In genomic region chr4:98838977-98839618, GRCh38 we compare ENCODE assay signal across 14 cellular contexts.
DNase-seq lines count a peak whose midpoint lies in the region; ATAC-seq and TF ChIP-seq lines count a peak whose summit lies in the region.
"Had no signal": no experiment of that assay in that cellular context is flagged by ENCODE, and none has a peak within 500 bp of the region (broad histone marks: within the 10 kb centered on the region; RNA-seq: fewer than 3 reads in every experiment).

No MANE protein-coding gene starts in this region.

- no peaks in the 10 kb centered on the region for H3K4me1 Mint-ChIP-seq in glutamatergic neuron (ENCODE audit: low read depth, unreplicated experiment)

- no peaks in the 10 kb centered on the region for H3K27me3 Mint-ChIP-seq in glutamatergic neuron (ENCODE audit: unreplicated experiment)
- H3K27me3 Mint-ChIP-seq: naive B cell had no signal

- H3K36me3 Mint-ChIP-seq in glutamatergic neuron (ENCODE audit: unreplicated experiment) = peaks cover 11% of the 10 kb centered on the region

- DNase-seq in NCI-H748 (lab: John Stamatoyannopoulos, UW; ENCODE audit: unreplicated experiment) (peak; percentile 1), NCI-H748 treated with DMSO at 0.1 percent for 48 hours (lab: John Stamatoyannopoulos, UW) (no peak), SK-N-DZ (ENCODE audit: low spot score) (peak; percentile 22), globus pallidus (ENCODE audit: low spot score) (peak; percentile 19), superior temporal gyrus (ENCODE audit: extremely low spot score) (peak; percentile 26), glutamatergic neuron (no peak)
- DNase-seq: activated naive CD4-positive, alpha-beta T cell treated with anti-CD3 and anti-CD28 coated beads for 36 hours; erythroblast; naive B cell; NCI-H187 treated with DMSO at 0.1 percent for 48 hours; stimulated activated CD4-positive, alpha-beta T cell treated with anti-CD3 and anti-CD28 coated beads, Interleukin-2, amount 100 ng/mL, for 48 hours had no signal

- H3K9me3 Mint-ChIP-seq in glutamatergic neuron (ENCODE audit: unreplicated experiment) = no peaks in the 10 kb centered on the region

- H3K27ac Mint-ChIP-seq in glutamatergic neuron (ENCODE audit: unreplicated experiment) = no peak overlapping the region
- H3K27ac Mint-ChIP-seq: activated naive CD4-positive, alpha-beta T cell treated with anti-CD3 and anti-CD28 coated beads for 36 hours had no signal

- no peak overlapping the region for H3K4me3 Mint-ChIP-seq in glutamatergic neuron (ENCODE audit: unreplicated experiment)
- H3K4me3 Mint-ChIP-seq: activated naive CD4-positive, alpha-beta T cell treated with anti-CD3 and anti-CD28 coated beads for 36 hours; naive B cell had no signal

- TF ChIP-seq CTCF in glutamatergic neuron (IDR thresholded peaks at IDR 0.05; ENCODE audit: partially characterized antibody, unreplicated experiment) = no peak

- ATAC-seq in HG03521 (IDR thresholded peaks at IDR 0.05; ENCODE audit: unreplicated experiment) (no peak), HG03025 (IDR thresholded peaks at IDR 0.05; ENCODE audit: low FRiP score, unreplicated experiment) (no peak)
- ATAC-seq: A549 had no signal

Comparison
In these comparisons a context has a peak if more than half of its experiments do, and no peak if none do; other contexts are left out.
1. DNase-seq: peak in NCI-H748 (single experiment), SK-N-DZ (single experiment), globus pallidus (single experiment) and superior temporal gyrus (single experiment); none in NCI-H748 treated with DMSO at 0.1 percent for 48 hours (single experiment) and glutamatergic neuron (single experiment).